2 cellular contexts compared by ENCODE assay signal in genomic region chr2:127646487-127647241, GRCh38.
TF ChIP-seq lines count a peak whose summit lies in the region.

No MANE protein-coding gene starts in this region.

TF ChIP-seq in IMR-90, 13 proteins besides CTCF, POLR2A, EP300 and RAD21:
- no peak for TF ChIP-seq RCOR1 (IDR thresholded peaks at IDR 0.05; ENCODE audit: insufficient replicate concordance, low read length)
- no peak for TF ChIP-seq MAFK (IDR thresholded peaks at IDR 0.05; ENCODE audit: low read depth, low read length)
- no peak for TF ChIP-seq MXI1 (IDR thresholded peaks at IDR 0.05; ENCODE audit: borderline replicate concordance, low read depth, low read length)
- no peak for TF ChIP-seq NFE2L2 (IDR thresholded peaks at IDR 0.05; ENCODE audit: low read depth, low read length)
- no peak for TF ChIP-seq FOS (IDR thresholded peaks at IDR 0.05; ENCODE audit: low read depth, low read length)
- no peak for TF ChIP-seq SMC3 (IDR thresholded peaks at IDR 0.05; ENCODE audit: low read depth, low read length)
- no peak for TF ChIP-seq RFX5 (IDR thresholded peaks at IDR 0.05; ENCODE audit: low read depth, low read length)
- no peak for TF ChIP-seq BHLHE40 (IDR thresholded peaks at IDR 0.05; ENCODE audit: low read depth, low read length)
- TF ChIP-seq MAZ (IDR thresholded peaks at IDR 0.05; ENCODE audit: borderline replicate concordance, low read depth, low read length): no peak
- TF ChIP-seq, protein P1, sequence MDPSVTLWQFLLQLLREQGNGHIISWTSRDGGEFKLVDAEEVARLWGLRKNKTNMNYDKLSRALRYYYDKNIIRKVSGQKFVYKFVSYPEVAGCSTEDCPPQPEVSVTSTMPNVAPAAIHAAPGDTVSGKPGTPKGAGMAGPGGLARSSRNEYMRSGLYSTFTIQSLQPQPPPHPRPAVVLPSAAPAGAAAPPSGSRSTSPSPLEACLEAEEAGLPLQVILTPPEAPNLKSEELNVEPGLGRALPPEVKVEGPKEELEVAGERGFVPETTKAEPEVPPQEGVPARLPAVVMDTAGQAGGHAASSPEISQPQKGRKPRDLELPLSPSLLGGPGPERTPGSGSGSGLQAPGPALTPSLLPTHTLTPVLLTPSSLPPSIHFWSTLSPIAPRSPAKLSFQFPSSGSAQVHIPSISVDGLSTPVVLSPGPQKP (IDR thresholded peaks at IDR 0.05; ENCODE audit: borderline replicate concordance, low read depth, low read length): no peak

TF ChIP-seq in H1, 55 proteins besides CTCF, POLR2A, EP300 and RAD21:
- TF ChIP-seq SRF (IDR thresholded peaks at IDR 0.05; ENCODE audit: low read depth, low read length) (no peak), GTF2F1 (IDR thresholded peaks at IDR 0.05; ENCODE audit: borderline replicate concordance, low read depth, low read length) (no peak), TEAD4 (IDR thresholded peaks at IDR 0.05; ENCODE audit: low read depth, low read length) (no peak), TBP (IDR thresholded peaks at IDR 0.05; ENCODE audit: low read depth, low read length) (no peak), POU5F1 (IDR thresholded peaks at IDR 0.05; ENCODE audit: low read depth, low read length) (no peak), JUN (IDR thresholded peaks at IDR 0.05; ENCODE audit: low read depth, low read length) (no peak), HDAC2 (IDR thresholded peaks at IDR 0.05; ENCODE audit: borderline replicate concordance in 1 of 2, low read depth in 2 of 2, low read length in 2 of 2) (no peak), ZNF274 (IDR thresholded peaks at IDR 0.05; ENCODE audit: borderline replicate concordance, extremely low read depth, low read length) (no peak)
- TF ChIP-seq, protein P2, sequence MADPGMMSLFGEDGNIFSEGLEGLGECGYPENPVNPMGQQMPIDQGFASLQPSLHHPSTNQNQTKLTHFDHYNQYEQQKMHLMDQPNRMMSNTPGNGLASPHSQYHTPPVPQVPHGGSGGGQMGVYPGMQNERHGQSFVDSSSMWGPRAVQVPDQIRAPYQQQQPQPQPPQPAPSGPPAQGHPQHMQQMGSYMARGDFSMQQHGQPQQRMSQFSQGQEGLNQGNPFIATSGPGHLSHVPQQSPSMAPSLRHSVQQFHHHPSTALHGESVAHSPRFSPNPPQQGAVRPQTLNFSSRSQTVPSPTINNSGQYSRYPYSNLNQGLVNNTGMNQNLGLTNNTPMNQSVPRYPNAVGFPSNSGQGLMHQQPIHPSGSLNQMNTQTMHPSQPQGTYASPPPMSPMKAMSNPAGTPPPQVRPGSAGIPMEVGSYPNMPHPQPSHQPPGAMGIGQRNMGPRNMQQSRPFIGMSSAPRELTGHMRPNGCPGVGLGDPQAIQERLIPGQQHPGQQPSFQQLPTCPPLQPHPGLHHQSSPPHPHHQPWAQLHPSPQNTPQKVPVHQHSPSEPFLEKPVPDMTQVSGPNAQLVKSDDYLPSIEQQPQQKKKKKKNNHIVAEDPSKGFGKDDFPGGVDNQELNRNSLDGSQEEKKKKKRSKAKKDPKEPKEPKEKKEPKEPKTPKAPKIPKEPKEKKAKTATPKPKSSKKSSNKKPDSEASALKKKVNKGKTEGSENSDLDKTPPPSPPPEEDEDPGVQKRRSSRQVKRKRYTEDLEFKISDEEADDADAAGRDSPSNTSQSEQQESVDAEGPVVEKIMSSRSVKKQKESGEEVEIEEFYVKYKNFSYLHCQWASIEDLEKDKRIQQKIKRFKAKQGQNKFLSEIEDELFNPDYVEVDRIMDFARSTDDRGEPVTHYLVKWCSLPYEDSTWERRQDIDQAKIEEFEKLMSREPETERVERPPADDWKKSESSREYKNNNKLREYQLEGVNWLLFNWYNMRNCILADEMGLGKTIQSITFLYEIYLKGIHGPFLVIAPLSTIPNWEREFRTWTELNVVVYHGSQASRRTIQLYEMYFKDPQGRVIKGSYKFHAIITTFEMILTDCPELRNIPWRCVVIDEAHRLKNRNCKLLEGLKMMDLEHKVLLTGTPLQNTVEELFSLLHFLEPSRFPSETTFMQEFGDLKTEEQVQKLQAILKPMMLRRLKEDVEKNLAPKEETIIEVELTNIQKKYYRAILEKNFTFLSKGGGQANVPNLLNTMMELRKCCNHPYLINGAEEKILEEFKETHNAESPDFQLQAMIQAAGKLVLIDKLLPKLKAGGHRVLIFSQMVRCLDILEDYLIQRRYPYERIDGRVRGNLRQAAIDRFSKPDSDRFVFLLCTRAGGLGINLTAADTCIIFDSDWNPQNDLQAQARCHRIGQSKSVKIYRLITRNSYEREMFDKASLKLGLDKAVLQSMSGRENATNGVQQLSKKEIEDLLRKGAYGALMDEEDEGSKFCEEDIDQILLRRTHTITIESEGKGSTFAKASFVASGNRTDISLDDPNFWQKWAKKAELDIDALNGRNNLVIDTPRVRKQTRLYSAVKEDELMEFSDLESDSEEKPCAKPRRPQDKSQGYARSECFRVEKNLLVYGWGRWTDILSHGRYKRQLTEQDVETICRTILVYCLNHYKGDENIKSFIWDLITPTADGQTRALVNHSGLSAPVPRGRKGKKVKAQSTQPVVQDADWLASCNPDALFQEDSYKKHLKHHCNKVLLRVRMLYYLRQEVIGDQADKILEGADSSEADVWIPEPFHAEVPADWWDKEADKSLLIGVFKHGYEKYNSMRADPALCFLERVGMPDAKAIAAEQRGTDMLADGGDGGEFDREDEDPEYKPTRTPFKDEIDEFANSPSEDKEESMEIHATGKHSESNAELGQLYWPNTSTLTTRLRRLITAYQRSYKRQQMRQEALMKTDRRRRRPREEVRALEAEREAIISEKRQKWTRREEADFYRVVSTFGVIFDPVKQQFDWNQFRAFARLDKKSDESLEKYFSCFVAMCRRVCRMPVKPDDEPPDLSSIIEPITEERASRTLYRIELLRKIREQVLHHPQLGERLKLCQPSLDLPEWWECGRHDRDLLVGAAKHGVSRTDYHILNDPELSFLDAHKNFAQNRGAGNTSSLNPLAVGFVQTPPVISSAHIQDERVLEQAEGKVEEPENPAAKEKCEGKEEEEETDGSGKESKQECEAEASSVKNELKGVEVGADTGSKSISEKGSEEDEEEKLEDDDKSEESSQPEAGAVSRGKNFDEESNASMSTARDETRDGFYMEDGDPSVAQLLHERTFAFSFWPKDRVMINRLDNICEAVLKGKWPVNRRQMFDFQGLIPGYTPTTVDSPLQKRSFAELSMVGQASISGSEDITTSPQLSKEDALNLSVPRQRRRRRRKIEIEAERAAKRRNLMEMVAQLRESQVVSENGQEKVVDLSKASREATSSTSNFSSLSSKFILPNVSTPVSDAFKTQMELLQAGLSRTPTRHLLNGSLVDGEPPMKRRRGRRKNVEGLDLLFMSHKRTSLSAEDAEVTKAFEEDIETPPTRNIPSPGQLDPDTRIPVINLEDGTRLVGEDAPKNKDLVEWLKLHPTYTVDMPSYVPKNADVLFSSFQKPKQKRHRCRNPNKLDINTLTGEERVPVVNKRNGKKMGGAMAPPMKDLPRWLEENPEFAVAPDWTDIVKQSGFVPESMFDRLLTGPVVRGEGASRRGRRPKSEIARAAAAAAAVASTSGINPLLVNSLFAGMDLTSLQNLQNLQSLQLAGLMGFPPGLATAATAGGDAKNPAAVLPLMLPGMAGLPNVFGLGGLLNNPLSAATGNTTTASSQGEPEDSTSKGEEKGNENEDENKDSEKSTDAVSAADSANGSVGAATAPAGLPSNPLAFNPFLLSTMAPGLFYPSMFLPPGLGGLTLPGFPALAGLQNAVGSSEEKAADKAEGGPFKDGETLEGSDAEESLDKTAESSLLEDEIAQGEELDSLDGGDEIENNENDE (IDR thresholded peaks at IDR 0.05; ENCODE audit: insufficient replicate concordance, low read length): no peak
- TF ChIP-seq, protein P3, sequence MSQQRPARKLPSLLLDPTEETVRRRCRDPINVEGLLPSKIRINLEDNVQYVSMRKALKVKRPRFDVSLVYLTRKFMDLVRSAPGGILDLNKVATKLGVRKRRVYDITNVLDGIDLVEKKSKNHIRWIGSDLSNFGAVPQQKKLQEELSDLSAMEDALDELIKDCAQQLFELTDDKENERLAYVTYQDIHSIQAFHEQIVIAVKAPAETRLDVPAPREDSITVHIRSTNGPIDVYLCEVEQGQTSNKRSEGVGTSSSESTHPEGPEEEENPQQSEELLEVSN (IDR thresholded peaks at IDR 0.05): no peak
- TF ChIP-seq, protein P4, sequence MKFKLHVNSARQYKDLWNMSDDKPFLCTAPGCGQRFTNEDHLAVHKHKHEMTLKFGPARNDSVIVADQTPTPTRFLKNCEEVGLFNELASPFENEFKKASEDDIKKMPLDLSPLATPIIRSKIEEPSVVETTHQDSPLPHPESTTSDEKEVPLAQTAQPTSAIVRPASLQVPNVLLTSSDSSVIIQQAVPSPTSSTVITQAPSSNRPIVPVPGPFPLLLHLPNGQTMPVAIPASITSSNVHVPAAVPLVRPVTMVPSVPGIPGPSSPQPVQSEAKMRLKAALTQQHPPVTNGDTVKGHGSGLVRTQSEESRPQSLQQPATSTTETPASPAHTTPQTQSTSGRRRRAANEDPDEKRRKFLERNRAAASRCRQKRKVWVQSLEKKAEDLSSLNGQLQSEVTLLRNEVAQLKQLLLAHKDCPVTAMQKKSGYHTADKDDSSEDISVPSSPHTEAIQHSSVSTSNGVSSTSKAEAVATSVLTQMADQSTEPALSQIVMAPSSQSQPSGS (IDR thresholded peaks at IDR 0.05; ENCODE audit: low read length): no peak
